2 cellular contexts compared by ENCODE assay signal in genomic region chr9:72557549-72557948, GRCh38.
A peak's percentile ranks its signal among the peaks of the same experiment; 100 is the strongest.
TF ChIP-seq lines count a peak whose summit lies in the region.

No MANE protein-coding gene starts in this region.

TF ChIP-seq in K562, 482 proteins besides CTCF, POLR2A, EP300 and RAD21 (continues in another document):
- TF ChIP-seq ATF3 (IDR thresholded peaks at IDR 0.05) = peak; percentile 87
- TF ChIP-seq ATF3 (CRISPR knock-in tag; conservative IDR thresholded peaks at IDR 0.05) = no peak
- no peak for TF ChIP-seq PCBP1 (IDR thresholded peaks at IDR 0.05; ENCODE audit: low read depth, low read length, poor library complexity, severe bottlenecking)
- TF ChIP-seq ZFX (CRISPR knock-in tag; IDR thresholded peaks at IDR 0.05) = no peak
- TF ChIP-seq UBTF (IDR thresholded peaks at IDR 0.05; ENCODE audit: borderline replicate concordance in 1 of 2, low read depth in 2 of 2, low read length in 2 of 2) = no peak
- no peak for TF ChIP-seq SIN3B (IDR thresholded peaks at IDR 0.05; ENCODE audit: low read depth)
- peak; percentile 39; the same call in 1 of the 2 replicates for TF ChIP-seq TEAD4 (IDR thresholded peaks at IDR 0.05; ENCODE audit: low read length)
- TF ChIP-seq TEAD4 (CRISPR knock-in tag; IDR thresholded peaks at IDR 0.05; ENCODE audit: borderline replicate concordance) = no peak
- TF ChIP-seq BRF2 (IDR thresholded peaks at IDR 0.05; ENCODE audit: borderline replicate concordance, insufficient read depth, insufficient read length) = no peak
- TF ChIP-seq ZC3H8 (IDR thresholded peaks at IDR 0.05) = no peak
- TF ChIP-seq THRAP3 (IDR thresholded peaks at IDR 0.05; ENCODE audit: borderline replicate concordance) = no peak
- no peak for TF ChIP-seq PML (IDR thresholded peaks at IDR 0.05; ENCODE audit: low read length)
- no peak for TF ChIP-seq SAFB (IDR thresholded peaks at IDR 0.05; ENCODE audit: borderline replicate concordance, low read depth, low read length)
- no peak for TF ChIP-seq LARP7 (IDR thresholded peaks at IDR 0.05)
- peak; percentile 39; the same call in 1 of the 2 replicates for TF ChIP-seq NCOR1 (IDR thresholded peaks at IDR 0.05)
- TF ChIP-seq ZNF561 (CRISPR knock-in tag; conservative IDR thresholded peaks at IDR 0.05) = no peak
- TF ChIP-seq RNF219 (CRISPR knock-in tag; IDR thresholded peaks at IDR 0.05) = no peak
- no peak; a peak in 1 of 4 replicates for TF ChIP-seq ARNT (IDR thresholded peaks at IDR 0.05)
- TF ChIP-seq NFATC3 (IDR thresholded peaks at IDR 0.05) = no peak
- no peak for TF ChIP-seq ZNF12 (CRISPR knock-in tag; IDR thresholded peaks at IDR 0.05)
- no peak for TF ChIP-seq SP1 (CRISPR knock-in tag; IDR thresholded peaks at IDR 0.05)
- no peak for TF ChIP-seq ZBTB5 (IDR thresholded peaks at IDR 0.05)

TF ChIP-seq in HEK293T, 16 proteins besides CTCF, POLR2A, EP300 and RAD21 (continued from another document):
- no peak for TF ChIP-seq PKNOX1 (IDR thresholded peaks at IDR 0.05)
- TF ChIP-seq HDGF (IDR thresholded peaks at IDR 0.05; ENCODE audit: borderline replicate concordance) = no peak
- TF ChIP-seq SUZ12 (IDR thresholded peaks at IDR 0.05) = no peak
- no peak for TF ChIP-seq FOXA1 (IDR thresholded peaks at IDR 0.05)
- no peak for TF ChIP-seq CTBP1 (IDR thresholded peaks at IDR 0.05; ENCODE audit: borderline replicate concordance)
TF ChIP-seq in HEK293T: peak in this region for 0.
